In genomic region chr9:128690684-128691034, GRCh38 we compare ENCODE assay signal across 1 cellular context.
TF ChIP-seq lines count a peak whose summit lies in the region.

No MANE protein-coding gene starts in this region.

TF ChIP-seq in SK-N-SH treated with all-trans-retinoic acid at 6 μM for 48 hours, 23 proteins besides CTCF, POLR2A, EP300 and RAD21 (continued from another document):
- TF ChIP-seq, protein P1, sequence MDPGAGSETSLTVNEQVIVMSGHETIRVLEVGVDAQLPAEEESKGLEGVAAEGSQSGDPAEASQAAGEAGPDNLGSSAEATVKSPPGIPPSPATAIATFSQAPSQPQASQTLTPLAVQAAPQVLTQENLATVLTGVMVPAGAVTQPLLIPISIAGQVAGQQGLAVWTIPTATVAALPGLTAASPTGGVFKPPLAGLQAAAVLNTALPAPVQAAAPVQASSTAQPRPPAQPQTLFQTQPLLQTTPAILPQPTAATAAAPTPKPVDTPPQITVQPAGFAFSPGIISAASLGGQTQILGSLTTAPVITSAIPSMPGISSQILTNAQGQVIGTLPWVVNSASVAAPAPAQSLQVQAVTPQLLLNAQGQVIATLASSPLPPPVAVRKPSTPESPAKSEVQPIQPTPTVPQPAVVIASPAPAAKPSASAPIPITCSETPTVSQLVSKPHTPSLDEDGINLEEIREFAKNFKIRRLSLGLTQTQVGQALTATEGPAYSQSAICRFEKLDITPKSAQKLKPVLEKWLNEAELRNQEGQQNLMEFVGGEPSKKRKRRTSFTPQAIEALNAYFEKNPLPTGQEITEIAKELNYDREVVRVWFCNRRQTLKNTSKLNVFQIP (CRISPR knock-in tag; IDR thresholded peaks at IDR 0.05; ENCODE audit: borderline replicate concordance, low read depth): no peak
- TF ChIP-seq BACH2 (CRISPR knock-in tag; IDR thresholded peaks at IDR 0.05; ENCODE audit: borderline replicate concordance) (no peak), PATZ1 (CRISPR knock-in tag; IDR thresholded peaks at IDR 0.05; ENCODE audit: borderline replicate concordance) (no peak), TOX (CRISPR knock-in tag; IDR thresholded peaks at IDR 0.05; ENCODE audit: borderline replicate concordance) (no peak)
TF ChIP-seq in SK-N-SH treated with all-trans-retinoic acid at 6 μM for 48 hours: peak in this region for 0.
